ENCODE assay signal across 25 cellular contexts in the genomic region with DNA sequence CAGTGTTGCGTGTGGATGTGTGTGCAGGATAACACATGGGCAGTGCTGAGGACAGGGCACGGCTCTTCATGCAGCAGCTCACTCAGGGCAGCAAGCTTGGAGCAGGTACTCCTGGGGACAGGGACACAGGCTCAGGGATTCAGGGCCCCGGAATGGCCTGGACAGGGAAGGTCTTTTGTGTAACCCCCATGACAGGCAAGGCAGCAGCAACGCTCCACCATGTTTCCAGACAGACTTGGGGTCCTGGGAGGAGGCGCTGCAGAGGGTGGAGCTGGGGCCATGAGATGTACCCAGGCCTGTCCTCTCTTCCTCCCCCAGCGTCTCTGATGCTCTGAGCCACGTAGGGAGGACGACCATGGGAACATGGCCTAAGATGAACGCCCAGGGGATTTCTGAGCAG.
"Had no signal": no experiment of that assay in that cellular context is flagged by ENCODE, and none has a peak within 500 bp of the region (broad histone marks: within the 10 kb centered on the region; RNA-seq: fewer than 3 reads in every experiment).

No MANE protein-coding gene starts in this region.

- H3K27me3 ChIP-seq: esophagus muscularis mucosa, gastrocnemius medialis, pancreas, suprapubic skin, thyroid gland, upper lobe of left lung, vagina had no signal

- H3K4me3 Mint-ChIP-seq: dendritic cell treated with granulocyte-macrophage colony-stimulating factor and Interleukin-4, amounts not matched to agents 40 ng/mL and 50 ng/mL, for 4 days; effector memory CD8-positive, alpha-beta T cell; naive thymus-derived CD4-positive, alpha-beta T cell; neural crest cell; stimulated activated naive B cell treated with anti-CD40 and anti-IgM and Interleukin-4, amounts not matched to agents 10 μg/mL and 1 μg/mL and 100 μg/mL, for 72 hours had no signal

- H3K27ac ChIP-seq: epithelial cell of prostate, esophagus muscularis mucosa, gastrocnemius medialis, heart right ventricle, left ventricle myocardium inferior, pancreas, psoas muscle, suprapubic skin, upper lobe of left lung, vagina had no signal

- H3K4me3 ChIP-seq: esophagus muscularis mucosa, gastrocnemius medialis, heart right ventricle, left ventricle myocardium inferior, lung, pancreas, psoas muscle, suprapubic skin, thyroid gland, upper lobe of left lung, vagina had no signal

- H3K4me1 ChIP-seq: pancreas, psoas muscle had no signal

- H3K36me3 ChIP-seq: esophagus muscularis mucosa, gastrocnemius medialis, heart right ventricle, left ventricle myocardium inferior, pancreas, thyroid gland, upper lobe of left lung, vagina had no signal

- ATAC-seq: effector memory CD8-positive, alpha-beta T cell; gastrocnemius medialis; left cardiac atrium; naive thymus-derived CD4-positive, alpha-beta T cell; pancreas; psoas muscle; sciatic nerve; stimulated activated naive B cell treated with anti-CD40 and anti-IgM and Interleukin-4, amounts not matched to agents 10 μg/mL and 1 μg/mL and 100 μg/mL, for 72 hours had no signal

- H3K27ac Mint-ChIP-seq: dendritic cell treated with granulocyte-macrophage colony-stimulating factor and Interleukin-4, amounts not matched to agents 40 ng/mL and 50 ng/mL, for 4 days; effector memory CD8-positive, alpha-beta T cell; naive thymus-derived CD4-positive, alpha-beta T cell; stimulated activated naive B cell treated with anti-CD40 and anti-IgM and Interleukin-4, amounts not matched to agents 10 μg/mL and 1 μg/mL and 100 μg/mL, for 72 hours had no signal

- H3K9me3 ChIP-seq: gastrocnemius medialis, pancreas, suprapubic skin, thyroid gland, vagina had no signal

- DNase-seq: cerebellar nuclear complex; effector memory CD8-positive, alpha-beta T cell; gastrocnemius medialis; heart right ventricle; hypothalamus; left cardiac atrium; left ventricle myocardium inferior; mesendoderm; occipital lobe; psoas muscle; stimulated activated CD4-positive, alpha-beta T cell treated with anti-CD3 and anti-CD28 coated beads, Interleukin-2, amount 100 ng/mL, for 24 hours; stimulated activated CD4-positive, alpha-beta T cell treated with anti-CD3 and anti-CD28 coated beads, Interleukin-4, amount 100 ng/mL, for 4 hours; stimulated activated naive B cell treated with anti-CD40 and anti-IgM and Interleukin-4, amounts not matched to agents 10 μg/mL and 1 μg/mL and 100 μg/mL, for 72 hours; thyroid gland; upper lobe of left lung had no signal
